ENCODE assay signal across 9 cellular contexts in the genomic region with DNA sequence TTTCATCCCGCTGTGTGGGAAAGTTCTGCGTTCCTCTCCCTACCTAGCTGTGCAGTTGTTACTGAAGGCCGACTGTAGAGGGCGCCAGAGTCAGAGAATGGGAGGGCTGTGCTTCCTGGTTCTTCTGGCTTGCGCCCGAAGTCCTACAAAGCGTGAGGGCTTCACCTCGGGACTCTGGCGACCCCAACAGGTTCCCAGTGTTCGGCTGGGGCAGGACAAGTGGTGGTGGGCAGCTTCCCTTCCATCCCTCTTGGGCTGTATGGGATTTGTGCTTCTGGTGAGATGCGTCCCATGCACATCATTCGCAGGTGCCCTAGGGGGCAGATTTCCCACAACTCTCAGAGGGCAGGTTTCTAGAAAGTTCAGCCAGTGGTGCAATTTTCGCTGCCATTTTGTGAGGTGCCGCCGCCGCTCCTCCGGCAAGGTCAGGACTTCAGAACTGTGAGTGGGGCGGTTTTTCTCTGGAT. TPM values are rescaled to one million over a fixed set of nuclear protein-coding genes. Genes with fewer than 3 reads are reported as not detected.
DNase-seq lines count a peak whose midpoint lies in the region; ATAC-seq lines count a peak whose summit lies in the region.
"Had no signal": no experiment of that assay in that cellular context is flagged by ENCODE, and none has a peak within 500 bp of the region (broad histone marks: within the 10 kb centered on the region; RNA-seq: fewer than 3 reads in every experiment).

No MANE protein-coding gene starts in this region.

- no peaks in the 10 kb centered on the region for H3K27me3 ChIP-seq in aorta (ENCODE audit: control insufficient read depth in 1 of 2, insufficient read depth in 2 of 2, low read length in 1 of 2)

- H3K4me1 Mint-ChIP-seq in activated CD8-positive, alpha-beta T cell treated with anti-CD3 and anti-CD28 coated beads, Interleukin-2, amount 10 ng/mL, durations not matched to agents 7 days and 5 days (ENCODE audit: low read depth), result no peaks in the 10 kb centered on the region

- no peaks in the 10 kb centered on the region for H3K36me3 Mint-ChIP-seq in activated CD8-positive, alpha-beta T cell treated with anti-CD3 and anti-CD28 coated beads, Interleukin-2, amount 10 ng/mL, durations not matched to agents 7 days and 5 days (ENCODE audit: low read depth)

- intact Hi-C loops in aorta (cut with DNase I), result no loop called here

- H3K27ac Mint-ChIP-seq in activated CD8-positive, alpha-beta T cell treated with anti-CD3 and anti-CD28 coated beads, Interleukin-2, amount 10 ng/mL, durations not matched to agents 7 days and 5 days, result no peak overlapping the region
- H3K27ac Mint-ChIP-seq: stimulated activated naive CD8-positive, alpha-beta T cell treated with anti-CD3 and anti-CD28 coated beads, Interleukin-15, Interleukin-2, amounts not matched to agents 100 ng/mL and 50 ng/mL, for 24 hours had no signal

- no peaks in the 10 kb centered on the region for H3K9me3 ChIP-seq in aorta (ENCODE audit: control insufficient read depth, low read length)

- H3K4me3 Mint-ChIP-seq in activated CD8-positive, alpha-beta T cell treated with anti-CD3 and anti-CD28 coated beads, Interleukin-2, amount 10 ng/mL, durations not matched to agents 7 days and 5 days, result no peak overlapping the region
- H3K4me3 Mint-ChIP-seq: stimulated activated naive CD8-positive, alpha-beta T cell treated with anti-CD3 and anti-CD28 coated beads, Interleukin-15, Interleukin-2, amounts not matched to agents 100 ng/mL and 50 ng/mL, for 24 hours had no signal

- ATAC-seq in GM18861 (IDR thresholded peaks at IDR 0.05; ENCODE audit: unreplicated experiment), result peak; percentile 63
- peak; percentile 77 for ATAC-seq in HG03354 (IDR thresholded peaks at IDR 0.05; ENCODE audit: poor library complexity, severe bottlenecking, unreplicated experiment)
- ATAC-seq in activated CD8-positive, alpha-beta T cell treated with anti-CD3 and anti-CD28 coated beads, Interleukin-2, amount 10 ng/mL, durations not matched to agents 7 days and 5 days, result peak; percentile 63
- ATAC-seq in aorta (ENCODE audit: low FRiP score), result no peak

- DNase-seq in activated CD8-positive, alpha-beta T cell treated with anti-CD3 and anti-CD28 coated beads, Interleukin-2, amount 10 ng/mL, durations not matched to agents 7 days and 5 days, result peak; percentile 57
- peak; percentile 11 for DNase-seq in inferior parietal cortex (ENCODE audit: extremely low spot score)
- DNase-seq in aorta, result peak; percentile 57 to 64
- no peak for DNase-seq in GDM1 (lab: John Stamatoyannopoulos, UW)
- no peak for DNase-seq in NCI-H748 (lab: John Stamatoyannopoulos, UW; ENCODE audit: unreplicated experiment)
- no peak for DNase-seq in NCI-H69 (lab: John Stamatoyannopoulos, UW)

- H3K4me3 ChIP-seq in aorta (ENCODE audit: low read length in 2 of 2), result no peak overlapping the region

- no peaks in the 10 kb centered on the region for H3K36me3 ChIP-seq in aorta (ENCODE audit: control insufficient read depth in 1 of 2, insufficient read depth in 2 of 2, low read length in 1 of 2)

- H3K9me3 Mint-ChIP-seq in activated CD8-positive, alpha-beta T cell treated with anti-CD3 and anti-CD28 coated beads, Interleukin-2, amount 10 ng/mL, durations not matched to agents 7 days and 5 days (ENCODE audit: insufficient read depth), result no peaks in the 10 kb centered on the region
- H3K9me3 Mint-ChIP-seq: stimulated activated naive CD8-positive, alpha-beta T cell treated with anti-CD3 and anti-CD28 coated beads, Interleukin-15, Interleukin-2, amounts not matched to agents 100 ng/mL and 50 ng/mL, for 24 hours had no signal

- POLR2A ChIA-PET in activated CD8-positive, alpha-beta T cell treated with anti-CD3 and anti-CD28 coated beads, Interleukin-2, amount 10 ng/mL, durations not matched to agents 7 days and 5 days (lab: Charles Lee), result no interaction called here

- CTCF ChIA-PET in activated CD8-positive, alpha-beta T cell treated with anti-CD3 and anti-CD28 coated beads, Interleukin-2, amount 10 ng/mL, durations not matched to agents 7 days and 5 days (lab: Charles Lee), result interaction anchor here (1.5 kb wide), 1 partner anchor 422 kb away, joined by 3 read pairs; no protein-coding TSS in a partner anchor

- H3K4me1 ChIP-seq in aorta (ENCODE audit: control insufficient read depth in 1 of 2, insufficient read depth in 2 of 2, low read length in 2 of 2), result no peaks in the 10 kb centered on the region

- no peaks in the 10 kb centered on the region for H3K27me3 Mint-ChIP-seq in activated CD8-positive, alpha-beta T cell treated with anti-CD3 and anti-CD28 coated beads, Interleukin-2, amount 10 ng/mL, durations not matched to agents 7 days and 5 days (ENCODE audit: low read depth)
- H3K27me3 Mint-ChIP-seq: stimulated activated naive CD8-positive, alpha-beta T cell treated with anti-CD3 and anti-CD28 coated beads, Interleukin-15, Interleukin-2, amounts not matched to agents 100 ng/mL and 50 ng/mL, for 24 hours had no signal

- no peak overlapping the region for H3K27ac ChIP-seq in aorta (ENCODE audit: low read depth in 1 of 2, low read length in 2 of 2)

- 58 to 59% methylated on average over 18 of the region's 18 CpGs for WGBS in aorta, 2 donors

RNA-seq across cellular contexts. Expression of a gene that starts 27.3 kb away (rescaled TPM):
- total RNA-seq in activated CD8-positive, alpha-beta T cell treated with anti-CD3 and anti-CD28 coated beads, Interleukin-2, amount 10 ng/mL, durations not matched to agents 7 days and 5 days, result not detected
- total RNA-seq in aorta, result not detected
- polyA plus RNA-seq in aorta, result not detected

RNA-seq across cellular contexts. Expression of a gene that starts 27.3 kb away (rescaled TPM):
- total RNA-seq in activated CD8-positive, alpha-beta T cell treated with anti-CD3 and anti-CD28 coated beads, Interleukin-2, amount 10 ng/mL, durations not matched to agents 7 days and 5 days, result not detected
- not detected for total RNA-seq in aorta
- polyA plus RNA-seq in aorta, result not detected

RNA-seq across cellular contexts. Expression of a gene that starts 44.6 kb away (rescaled TPM):
- not detected for total RNA-seq in activated CD8-positive, alpha-beta T cell treated with anti-CD3 and anti-CD28 coated beads, Interleukin-2, amount 10 ng/mL, durations not matched to agents 7 days and 5 days
- not detected for total RNA-seq in aorta
- polyA plus RNA-seq in aorta, result not detected

Comparison
In these comparisons a context has a peak if more than half of its experiments do, and no peak if none do; other contexts are left out.
1. DNase-seq: peak in activated CD8-positive, alpha-beta T cell treated with anti-CD3 and anti-CD28 coated beads, Interleukin-2, amount 10 ng/mL, durations not matched to agents 7 days and 5 days (single experiment), inferior parietal cortex (single experiment) and aorta (2 of 2); none in GDM1 (single experiment), NCI-H748 (single experiment) and NCI-H69 (single experiment).